ENCODE assay signal across 26 cellular contexts in genomic region chr7:98594787-98595186, GRCh38.
"Had no signal": no experiment of that assay in that cellular context is flagged by ENCODE, and none has a peak within 500 bp of the region (broad histone marks: within the 10 kb centered on the region; RNA-seq: fewer than 3 reads in every experiment).

No MANE protein-coding gene starts in this region.

- H3K36me3 ChIP-seq: stomach, suprapubic skin, thoracic aorta, thyroid gland, tibial artery, tibial nerve, transverse colon, upper lobe of left lung, upper lobe of right lung, uterus, vagina had no signal

- DNase-seq: stimulated activated CD4-positive, alpha-beta T cell treated with anti-CD3 and anti-CD28 coated beads, Interleukin-2, amount 100 ng/mL, for 48 hours; stimulated activated CD4-positive, alpha-beta T cell treated with anti-CD3 and anti-CD28 coated beads, Interleukin-4, amount 100 ng/mL, for 1 hour; stimulated activated CD4-positive, alpha-beta T cell treated with anti-CD3 and anti-CD28 coated beads, Interleukin-4, amount 100 ng/mL, for 24 hours; stimulated activated CD4-positive, alpha-beta T cell treated with anti-CD3 and anti-CD28 coated beads, Interleukin-4, amount 100 ng/mL, for 4 hours; stimulated activated CD8-positive, alpha-beta memory T cell treated with anti-CD3 and anti-CD28 coated beads, Interleukin-4, amount 100 ng/mL, for 48 hours; stimulated activated naive B cell treated with anti-CD40 and anti-IgM and Interleukin-4, amounts not matched to agents 10 μg/mL and 1 μg/mL and 100 μg/mL, for 72 hours; stimulated activated naive CD4-positive, alpha-beta T cell; stimulated activated naive CD4-positive, alpha-beta T cell treated with Interleukin-2 at 50 U/mL for 16 hours; stimulated activated naive CD8-positive, alpha-beta T cell treated with anti-CD3 and anti-CD28 coated beads, Interleukin-15, amount 100 ng/mL, for 72 hours; stimulated activated naive CD8-positive, alpha-beta T cell treated with anti-CD3 and anti-CD28 coated beads, Interleukin-15, Interleukin-2, amounts not matched to agents 100 U/mL and 50 U/mL, for 24 hours; stomach; substantia nigra; testis; thyroid gland; tibial artery; transverse colon; trophoblast cell; upper lobe of left lung; upper lobe of right lung; uterus had no signal

- H3K4me3 ChIP-seq: stomach, suprapubic skin, testis, thoracic aorta, thyroid gland, tibial artery, tibial nerve, transverse colon, upper lobe of left lung, upper lobe of right lung, uterus, vagina had no signal

- H3K4me1 ChIP-seq: stomach, suprapubic skin, testis, thyroid gland, tibial artery, tibial nerve, upper lobe of left lung, upper lobe of right lung, uterus, vagina had no signal

- H3K27me3 ChIP-seq: suprapubic skin, testis, thyroid gland, tibial nerve, transverse colon, upper lobe of left lung, upper lobe of right lung, uterus, vagina had no signal

- H3K27ac ChIP-seq: stomach, suprapubic skin, testis, thoracic aorta, thyroid gland, tibial artery, tibial nerve, transverse colon, upper lobe of left lung, upper lobe of right lung, uterus, vagina had no signal

- ATAC-seq: stimulated activated memory B cell treated with anti-CD40 and anti-IgM and Interleukin-4, amounts not matched to agents 10 μg/mL and 1 μg/mL and 100 μg/mL, for 72 hours; stimulated activated naive B cell treated with anti-CD40 and anti-IgM and Interleukin-4, amounts not matched to agents 10 μg/mL and 1 μg/mL and 100 μg/mL, for 72 hours; stimulated activated naive CD8-positive, alpha-beta T cell treated with anti-CD3 and anti-CD28 coated beads, Interleukin-15, amount 100 ng/mL, for 72 hours; stimulated activated naive CD8-positive, alpha-beta T cell treated with anti-CD3 and anti-CD28 coated beads, Interleukin-15, Interleukin-2, amounts not matched to agents 100 U/mL and 50 U/mL, for 24 hours; upper lobe of right lung had no signal

- FAIRE-seq: urothelium cell line had no signal

- H3K9me3 ChIP-seq: stomach, suprapubic skin, testis, thoracic aorta, thyroid gland, tibial artery, tibial nerve, transverse colon, upper lobe of left lung, upper lobe of right lung, uterus, vagina had no signal
